Comparison of ENCODE assay signal across 8 cellular contexts in the genomic region with DNA sequence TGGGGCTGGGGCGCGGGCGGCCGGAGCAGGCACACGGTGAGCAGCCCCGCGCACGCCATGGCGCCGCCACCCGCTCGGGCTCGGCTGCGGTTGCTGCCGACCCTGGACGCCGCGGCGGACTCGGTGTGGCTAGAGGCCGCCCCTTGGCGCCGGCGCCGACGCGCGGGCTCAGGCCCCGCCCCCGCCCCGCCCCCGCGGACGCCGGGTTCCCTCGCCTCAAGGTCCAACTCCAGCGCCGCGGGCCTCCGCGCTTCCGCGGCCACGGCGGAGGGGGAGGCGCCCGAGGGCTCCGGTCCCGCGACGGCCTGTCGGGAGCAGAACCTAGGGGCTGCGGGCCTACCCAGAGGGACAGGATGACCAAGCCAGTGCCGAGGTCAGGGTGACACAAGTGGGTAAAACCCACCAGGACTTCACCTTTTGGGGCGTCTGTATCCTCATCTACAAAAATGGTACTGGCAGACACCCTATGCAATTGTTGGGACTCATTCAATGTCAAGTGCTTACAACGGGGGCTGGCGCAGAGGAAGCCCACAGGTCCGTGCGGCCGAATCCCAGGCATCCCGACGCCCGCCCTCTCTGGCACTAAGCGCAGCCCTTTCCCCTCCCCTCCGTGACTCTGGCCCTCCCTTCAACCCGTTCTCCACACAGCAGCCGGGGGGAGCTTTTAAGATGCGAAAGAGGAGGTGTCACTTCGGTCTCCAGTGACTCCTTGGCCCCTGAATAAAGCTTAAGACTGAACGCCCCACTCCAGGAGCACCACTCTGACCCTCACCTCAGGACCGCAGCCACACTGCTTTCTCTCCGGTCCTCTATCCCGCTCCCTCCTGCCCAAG. TPM values are rescaled to one million over a fixed set of nuclear protein-coding genes. Genes with fewer than 3 reads are reported as not detected.
DNase-seq lines count a peak whose midpoint lies in the region; ATAC-seq and TF ChIP-seq lines count a peak whose summit lies in the region.

A gene with protein sequence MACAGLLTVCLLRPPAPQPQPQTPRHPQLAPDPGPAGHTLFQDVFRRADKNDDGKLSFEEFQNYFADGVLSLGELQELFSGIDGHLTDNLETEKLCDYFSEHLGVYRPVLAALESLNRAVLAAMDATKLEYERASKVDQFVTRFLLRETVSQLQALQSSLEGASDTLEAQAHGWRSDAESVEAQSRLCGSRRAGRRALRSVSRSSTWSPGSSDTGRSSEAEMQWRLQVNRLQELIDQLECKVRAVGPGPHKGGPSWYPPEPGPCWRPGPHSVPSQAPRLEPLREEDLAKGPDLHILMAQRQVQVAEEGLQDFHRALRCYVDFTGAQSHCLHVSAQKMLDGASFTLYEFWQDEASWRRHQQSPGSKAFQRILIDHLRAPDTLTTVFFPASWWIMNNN (minus strand): TSS at position 135 of the 833 bp plus-strand sequence. CDS start 76 bp downstream, at position 59.

- BruUV-seq in Panc1 (replicated peaks; lab: Mats Ljungman, UMichigan) = no TSS peak

- H3K4me1 ChIP-seq in BLaER1 treated with 17β-estradiol and CSF1 and Interleukin-3, amounts not matched to agents 10 nM and 100 nM = peaks cover 51 to 64% (median 56%) of the 10 kb centered on the region in 10 experiments
- H3K4me1 ChIP-seq in Panc1 (ENCODE audit: control insufficient read depth, insufficient read depth, low read length) = peaks cover 24% of the 10 kb centered on the region
- H3K4me1 ChIP-seq in thoracic aorta (ENCODE audit: control insufficient read depth in 1 of 2, low read depth in 2 of 2) = peaks cover 28 to 67% of the 10 kb centered on the region in 2 donors

- H3K27ac ChIP-seq in BLaER1 treated with 17β-estradiol and CSF1 and Interleukin-3, amounts not matched to agents 10 nM and 100 nM = peak within 1 kb of the TSS; percentile 1 to 80 (median 66); a peak in 20 of 22 replicates
- peak within 1 kb of the TSS; percentile 94 for H3K27ac ChIP-seq in Panc1 (ENCODE audit: low read length)
- H3K27ac ChIP-seq in thoracic aorta = peak within 1 kb of the TSS; percentile 95 to 96

- H3K9me3 Mint-ChIP-seq in naive thymus-derived CD8-positive, alpha-beta T cell = no peaks in the 10 kb centered on the region

- peaks cover 18 to 49% (median 39%) of the 10 kb centered on the region in 4 donors for H3K4me1 Mint-ChIP-seq in naive thymus-derived CD8-positive, alpha-beta T cell

- H3K36me3 Mint-ChIP-seq in naive thymus-derived CD8-positive, alpha-beta T cell = peaks cover 0 to 2% (median 0%) of the 10 kb centered on the region in 3 donors

- intact Hi-C loops in Panc1 (cut with micrococcal nuclease; ENCODE audit: unreplicated experiment) = no loop called here

- peak in 64 of 76 experiments; percentile 9 to 80 (median 56) for DNase-seq in HUDEP-2 (lab: John Stamatoyannopoulos, UW; ENCODE audit: unreplicated experiment in 76 of 76)
- DNase-seq in Panc1 (ENCODE audit: low read depth, low spot score) = no peak
- peak; percentile 88 for DNase-seq in activated effector memory CD4-positive, alpha-beta T cell treated with anti-CD3 and anti-CD28 coated beads, Interleukin-2, amount 50 U/mL, for 16 hours
- DNase-seq in fibroblast of the aortic adventitia (ENCODE audit: low read depth) = peak; percentile 56
- peak in 6 of 10 donors; percentile 9 to 67 (median 46) for DNase-seq in naive thymus-derived CD8-positive, alpha-beta T cell
- DNase-seq in thoracic aorta (ENCODE audit: low spot score) = peak; percentile 48

- peak; percentile 32 for TF ChIP-seq POLR2A in GM19193 (IDR thresholded peaks at IDR 0.05; ENCODE audit: extremely low read depth, insufficient read depth, insufficient read length)

- peaks cover 0 to 45% (median 37%) of the 10 kb centered on the region in 11 experiments; a peak in 19 of 22 replicates for H3K36me3 ChIP-seq in BLaER1 treated with 17β-estradiol and CSF1 and Interleukin-3, amounts not matched to agents 10 nM and 100 nM
- H3K36me3 ChIP-seq in Panc1 (ENCODE audit: control insufficient read depth, insufficient read depth, low read length) (peaks cover 6% of the 10 kb centered on the region; the same call in 1 of the 2 replicates), thoracic aorta (no peaks in the 10 kb centered on the region)

- in situ Hi-C loops in Panc1 (cut with HindIII; ENCODE audit: low pct_unique_long_range_greater_than_20kb, low sequenced_read_pairs) = no loop called here

- H3K4me3 ChIP-seq in BLaER1 treated with 17β-estradiol and CSF1 and Interleukin-3, amounts not matched to agents 10 nM and 100 nM = peak within 1 kb of the TSS; percentile 58 to 77 (median 66)
- H3K4me3 ChIP-seq in Panc1 (ENCODE audit: low read depth in 2 of 2, low read length in 2 of 2) (peak within 1 kb of the TSS; percentile 74 to 76), fibroblast of the aortic adventitia (ENCODE audit: low read depth, low read length) (peak within 1 kb of the TSS; percentile 79), thoracic aorta (peak within 1 kb of the TSS; percentile 77)

- POLR2A ChIA-PET in Panc1 (lab: Charles Lee) = interaction anchor here (0.6 kb wide), 1 partner anchor 112 kb away, joined by 4 read pairs; no protein-coding TSS in a partner anchor
- POLR2A ChIA-PET in naive thymus-derived CD8-positive, alpha-beta T cell (lab: Charles Lee) = interaction anchor here (1.7 kb wide), 1 partner anchor 10 kb away, joined by 5 read pairs; no protein-coding TSS in a partner anchor

- CTCF ChIA-PET in Panc1 (lab: Charles Lee) = no interaction called here

- H3K27me3 Mint-ChIP-seq in naive thymus-derived CD8-positive, alpha-beta T cell = no peaks in the 10 kb centered on the region

- no peaks in the 10 kb centered on the region for H3K27me3 ChIP-seq in BLaER1 treated with 17β-estradiol and CSF1 and Interleukin-3, amounts not matched to agents 10 nM and 100 nM
- H3K27me3 ChIP-seq in Panc1 (ENCODE audit: control insufficient read depth, insufficient read depth, low read length) (no peaks in the 10 kb centered on the region), thoracic aorta (replicated peaks; ENCODE audit: insufficient read depth) (no peaks in the 10 kb centered on the region)

- TF ChIP-seq CTCF in Panc1 (IDR thresholded peaks at IDR 0.05) (no peak), fibroblast of the aortic adventitia (IDR thresholded peaks at IDR 0.05; ENCODE audit: insufficient read depth, low read length) (no peak), thoracic aorta (IDR thresholded peaks at IDR 0.05) (no peak)

- peak within 1 kb of the TSS; percentile 72 to 83 (median 80) for H3K9ac ChIP-seq in BLaER1 treated with 17β-estradiol and CSF1 and Interleukin-3, amounts not matched to agents 10 nM and 100 nM

- peaks cover 0 to 78% (median 49%) of the 10 kb centered on the region in 11 experiments; a peak in 17 of 22 replicates for H4K20me1 ChIP-seq in BLaER1 treated with 17β-estradiol and CSF1 and Interleukin-3, amounts not matched to agents 10 nM and 100 nM

- peak within 1 kb of the TSS in 9 of 10 donors; percentile 29 to 91 (median 70) for H3K27ac Mint-ChIP-seq in naive thymus-derived CD8-positive, alpha-beta T cell

- ATAC-seq in Panc1 (peak; percentile 91), thoracic aorta (ENCODE audit: insufficient number of reproducible peaks, low FRiP score, low read depth) (peak; percentile 56)
- peak; percentile 65 to 84 for ATAC-seq in naive thymus-derived CD8-positive, alpha-beta T cell

- peak within 1 kb of the TSS; percentile 74 to 91 (median 86) for H3K4me3 Mint-ChIP-seq in naive thymus-derived CD8-positive, alpha-beta T cell

- H3K9me3 ChIP-seq in BLaER1 treated with 17β-estradiol and CSF1 and Interleukin-3, amounts not matched to agents 10 nM and 100 nM (replicated peaks in 1 of 11) = no peaks in the 10 kb centered on the region
- H3K9me3 ChIP-seq in Panc1 (ENCODE audit: control insufficient read depth, insufficient read depth, low read depth, low read length) (no peaks in the 10 kb centered on the region), thoracic aorta (no peaks in the 10 kb centered on the region)

- peak within 1 kb of the TSS; percentile 89 to 99 (median 97) for H3K4me2 ChIP-seq in BLaER1 treated with 17β-estradiol and CSF1 and Interleukin-3, amounts not matched to agents 10 nM and 100 nM

RNA-seq across cellular contexts. Expression of the gene that starts here (rescaled TPM):
- total RNA-seq in Panc1 (2021; ENCODE audit: unreplicated experiment) (46.4 TPM), fibroblast of the aortic adventitia (ENCODE audit: low replicate concordance) (17.6 and 23.6 TPM in 2 replicates), thoracic aorta (10 to 100 TPM; 24.0 to 29.6 TPM)
- 46.9 TPM for polyA plus RNA-seq in Panc1 (2012; ENCODE audit: insufficient read length)
- total RNA-seq in naive thymus-derived CD8-positive, alpha-beta T cell = 10 to 100 TPM; 10.8 to 12.8 TPM
- polyA plus RNA-seq in naive thymus-derived CD8-positive, alpha-beta T cell = 1 to 10 TPM; 1.1 to 1.8 (median 1.4) TPM
